27 cellular contexts compared by ENCODE assay signal in genomic region chr15:69797051-69797595, GRCh38.
DNase-seq lines count a peak whose midpoint lies in the region; ATAC-seq and TF ChIP-seq lines count a peak whose summit lies in the region.
"Had no signal": no experiment of that assay in that cellular context is flagged by ENCODE, and none has a peak within 500 bp of the region (broad histone marks: within the 10 kb centered on the region; RNA-seq: fewer than 3 reads in every experiment).

No MANE protein-coding gene starts in this region.

- no peak overlapping the region for H2AFZ ChIP-seq in H9 (ENCODE audit: low read length)
- H2AFZ ChIP-seq: PC-9 had no signal

- H3K4me1 ChIP-seq in H9 (ENCODE audit: insufficient read depth, low read length) (no peaks in the 10 kb centered on the region; the same call in 1 of the 2 replicates), ascending aorta (peaks cover 0 to 28% of the 10 kb centered on the region in 2 donors)

- no peak overlapping the region for H3K27ac ChIP-seq in H9 (ENCODE audit: insufficient read length, low read depth, low read length)
- H3K27ac ChIP-seq in ascending aorta: peak overlapping the region; percentile 35 to 41
- H3K27ac ChIP-seq: HL-60, PC-9, SJSA1 had no signal

- H3K14ac ChIP-seq in H9 (ENCODE audit: insufficient read depth, low read length): no peak overlapping the region

- no peak overlapping the region for H3K56ac ChIP-seq in H9 (ENCODE audit: insufficient read length, low read depth, low read length)

- H3K79me2 ChIP-seq in H9 (ENCODE audit: insufficient read depth, low read length): no peaks in the 10 kb centered on the region

- no peak overlapping the region for H3K9ac ChIP-seq in H9 (ENCODE audit: extremely low read depth, insufficient read length, low read length)

- H2BK120ac ChIP-seq in H9 (ENCODE audit: low read depth, low read length, poor library complexity, severe bottlenecking): no peak overlapping the region

- no peaks in the 10 kb centered on the region for H3K36me3 ChIP-seq in ascending aorta
- H3K36me3 ChIP-seq: SJSA1 had no signal

- H3K9me3 Mint-ChIP-seq in H9: no peaks in the 10 kb centered on the region
- H3K9me3 Mint-ChIP-seq in endothelial cell (ENCODE audit: unreplicated experiment): no peaks in the 10 kb centered on the region
- H3K9me3 Mint-ChIP-seq in osteocyte (ENCODE audit: unreplicated experiment): no peaks in the 10 kb centered on the region
- H3K9me3 Mint-ChIP-seq: CD8-positive, alpha-beta T cell had no signal

- H2BK12ac ChIP-seq in H9 (ENCODE audit: insufficient read length, low read depth, low read length): no peak overlapping the region

- H3K79me1 ChIP-seq in H9 (ENCODE audit: insufficient read depth, low read depth, low read length, poor library complexity, severe bottlenecking): no peaks in the 10 kb centered on the region

- WGBS in H9 (ENCODE audit: extremely low coverage, insufficient read length, low lambda C conversion rate): no CpG with 5 or more reads among the region's 6 CpGs

- no peak overlapping the region for H3K4me3 ChIP-seq in ascending aorta
- H3K4me3 ChIP-seq: GM12878, PC-9, SJSA1 had no signal

- ATAC-seq in sciatic nerve (no peak), HG03196 (IDR thresholded peaks at IDR 0.05; ENCODE audit: unreplicated experiment) (no peak)
- ATAC-seq: CD8-positive, alpha-beta T cell; GM12878; HCT116; Right ventricle myocardium inferior had no signal

- H2AK5ac ChIP-seq in H9 (ENCODE audit: insufficient read length, low read length): no peak overlapping the region

- H4K91ac ChIP-seq in H9 (ENCODE audit: insufficient read length, low read depth, low read length): no peak overlapping the region

- TF ChIP-seq CTCF in H9 (conservative IDR thresholded peaks at IDR 0.05) (no peak), ascending aorta (IDR thresholded peaks at IDR 0.05) (no peak), endothelial cell (IDR thresholded peaks at IDR 0.05; ENCODE audit: unreplicated experiment) (no peak), osteocyte (IDR thresholded peaks at IDR 0.05) (no peak)

- H3K4me1 Mint-ChIP-seq in H9: peaks cover 7% of the 10 kb centered on the region in 2 experiments
- H3K4me1 Mint-ChIP-seq in endothelial cell (ENCODE audit: unreplicated experiment): peaks cover 41% of the 10 kb centered on the region
- H3K4me1 Mint-ChIP-seq in osteocyte (ENCODE audit: unreplicated experiment): peaks cover 34% of the 10 kb centered on the region

- no peak overlapping the region for H3T11ph ChIP-seq in H9 (ENCODE audit: low read length)

- H3K4me3 Mint-ChIP-seq in H9 (no peak overlapping the region), endothelial cell (ENCODE audit: unreplicated experiment) (no peak overlapping the region), osteocyte (ENCODE audit: unreplicated experiment) (no peak overlapping the region)
- H3K4me3 Mint-ChIP-seq: CD8-positive, alpha-beta T cell had no signal

- H3K9me3 ChIP-seq in H9 (ENCODE audit: control insufficient read depth, low read depth, low read length) (no peaks in the 10 kb centered on the region), ascending aorta (no peaks in the 10 kb centered on the region)
- H3K9me3 ChIP-seq: Caco-2, SJSA1 had no signal

- H3K27me3 ChIP-seq in H9 (ENCODE audit: insufficient read depth, low read length) (no peaks in the 10 kb centered on the region), ascending aorta (no peaks in the 10 kb centered on the region)
- H3K27me3 ChIP-seq: SJSA1 had no signal

- no peak overlapping the region for H3K23ac ChIP-seq in H9 (ENCODE audit: insufficient read length, low read depth, low read length)

- H2BK5ac ChIP-seq in H9 (ENCODE audit: insufficient read length, low read length): no peak overlapping the region

- H3K18ac ChIP-seq in H9 (ENCODE audit: insufficient read length, low read depth, low read length): no peak overlapping the region

- DNase-seq in H9: peak; percentile 8
- peak in 1 of 2 donors; percentile 35 for DNase-seq in ascending aorta (ENCODE audit: low spot score in 2 of 2)
- DNase-seq in endothelial cell (ENCODE audit: low spot score): no peak
- DNase-seq in sciatic nerve (ENCODE audit: low spot score): peak; percentile 32
- DNase-seq in osteocyte (ENCODE audit: extremely low spot score, unreplicated experiment): no peak
- DNase-seq in activated CD4-positive, CD25-positive, alpha-beta regulatory T cell treated with anti-CD3 and anti-CD28 coated beads, Interleukin-2, amount 50 U/mL, for 72 hours: no peak
- DNase-seq in CD1c-positive myeloid dendritic cell (ENCODE audit: extremely low spot score): no peak
- DNase-seq: C1 segment of cervical spinal cord, Caco-2, DMS79, EL, GDM1, GOT3, Karpas-422, NCI-H1092 treated with DMSO at 0.1 percent for 48 hours, NCI-H1436 treated with DMSO at 0.1 percent for 48 hours, NCI-H187 treated with DMSO at 0.1 percent for 48 hours, NCI-H2107, NCI-H524, PC-9 had no signal

- no peak overlapping the region for H3K4me2 ChIP-seq in H9 (ENCODE audit: insufficient read depth, insufficient read length, low read length)
- H3K4me2 ChIP-seq: PC-9 had no signal

- no peak overlapping the region for H4K8ac ChIP-seq in H9 (replicated peaks; ENCODE audit: insufficient read length, low read depth, low read length)

- H3K23me2 ChIP-seq in H9 (ENCODE audit: insufficient read length, low read depth, low read length, poor library complexity, severe bottlenecking): no peaks in the 10 kb centered on the region

- H2BK20ac ChIP-seq in H9 (ENCODE audit: low read depth, low read length, poor library complexity, severe bottlenecking): no peak overlapping the region

- no peak overlapping the region for H4K5ac ChIP-seq in H9 (ENCODE audit: insufficient read length, low read depth, low read length)

- H3K27me3 Mint-ChIP-seq in H9 (ENCODE audit: low read depth) (no peaks in the 10 kb centered on the region; the same call in 1 of the 2 replicates), endothelial cell (ENCODE audit: unreplicated experiment) (peaks cover 2% of the 10 kb centered on the region), osteocyte (ENCODE audit: unreplicated experiment) (peaks cover 5% of the 10 kb centered on the region)

- intact Hi-C loops in ascending aorta (cut with DNase I): loop anchor here (10.0 kb wide), 1 partner anchor 242 kb away; no protein-coding TSS in a partner anchor
- intact Hi-C loops in sciatic nerve (cut with DNase I): no loop called here

- no peak overlapping the region for H3K4ac ChIP-seq in H9 (ENCODE audit: low read depth, low read length)

- H3K36me3 Mint-ChIP-seq in H9 (ENCODE audit: insufficient read depth in 1 of 3, low read depth in 3 of 3): no peaks in the 10 kb centered on the region; a peak in 1 of 7 replicates
- no peaks in the 10 kb centered on the region for H3K36me3 Mint-ChIP-seq in endothelial cell (ENCODE audit: low read depth, unreplicated experiment)
- H3K36me3 Mint-ChIP-seq in osteocyte (ENCODE audit: unreplicated experiment): no peaks in the 10 kb centered on the region
- H3K36me3 Mint-ChIP-seq: CD8-positive, alpha-beta T cell had no signal

- H3K27ac Mint-ChIP-seq in H9: no peak overlapping the region; a peak in 1 of 7 replicates
- H3K27ac Mint-ChIP-seq in endothelial cell (ENCODE audit: unreplicated experiment): peak overlapping the region; percentile 72
- H3K27ac Mint-ChIP-seq in osteocyte (ENCODE audit: unreplicated experiment): no peak overlapping the region
- H3K27ac Mint-ChIP-seq: CD8-positive, alpha-beta T cell had no signal

- H2BK15ac ChIP-seq in H9 (ENCODE audit: low read depth, low read length): no peak overlapping the region

- H4K20me1 ChIP-seq in H9 (ENCODE audit: control insufficient read depth, insufficient read depth, insufficient read length): no peaks in the 10 kb centered on the region

Comparison
In these comparisons a context has a peak if more than half of its experiments do, and no peak if none do; other contexts are left out.
1. DNase-seq: peak in H9 (single experiment) and sciatic nerve (single experiment); none in endothelial cell (single experiment), osteocyte (single experiment), activated CD4-positive, CD25-positive, alpha-beta regulatory T cell treated with anti-CD3 and anti-CD28 coated beads, Interleukin-2, amount 50 U/mL, for 72 hours (single experiment) and CD1c-positive myeloid dendritic cell (single experiment).